5 cellular contexts compared by ENCODE assay signal in the genomic region with DNA sequence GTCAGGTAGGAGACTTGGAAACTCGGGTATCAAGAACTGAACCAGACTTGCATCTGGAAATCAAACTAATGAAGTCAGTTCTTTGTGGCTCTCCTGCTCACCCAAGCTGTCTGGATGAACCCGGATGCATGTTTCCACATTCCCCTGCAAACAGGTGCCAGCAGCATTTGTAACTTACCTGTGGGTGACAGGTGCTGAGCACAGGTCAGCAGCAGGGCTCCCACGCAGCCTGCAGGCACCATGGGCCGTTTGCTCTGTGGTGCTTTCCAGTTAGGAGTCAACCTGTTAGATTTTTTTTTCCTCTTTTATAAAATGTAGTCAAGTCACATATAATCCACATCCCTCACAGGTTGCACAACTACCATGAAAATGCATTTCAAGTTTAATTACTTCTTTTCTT.
"Had no signal": no experiment of that assay in that cellular context is flagged by ENCODE, and none has a peak within 500 bp of the region (broad histone marks: within the 10 kb centered on the region; RNA-seq: fewer than 3 reads in every experiment).

No MANE protein-coding gene starts in this region.

- H3K4me3 Mint-ChIP-seq: GM23338, H9 had no signal

- H3K9me3 Mint-ChIP-seq: GM23338, H9 had no signal

- H3K4me1 Mint-ChIP-seq: GM23338, H9 had no signal

- DNase-seq: H9, HCEC 1CT, IMR-90 had no signal

- H3K4me2 ChIP-seq: GM23338 had no signal

- H3K27ac Mint-ChIP-seq: GM23338, H9 had no signal

- H3K4me3 ChIP-seq: GM23338, K562 had no signal
